ENCODE assay signal across 8 cellular contexts in genomic region chr18:30072609-30073385, GRCh38.
"Had no signal": no experiment of that assay in that cellular context is flagged by ENCODE, and none has a peak within 500 bp of the region (broad histone marks: within the 10 kb centered on the region; RNA-seq: fewer than 3 reads in every experiment).

No MANE protein-coding gene starts in this region.

- ATAC-seq: GM12878 had no signal

- FAIRE-seq: G401.6, GM12878, GM12891, GM12892, GM18507, GM19239 had no signal

- DNase-seq: GDM1, GF-D8 had no signal

- H3K4me3 ChIP-seq: GM12878 had no signal
